ENCODE assay signal across 8 cellular contexts in the genomic region with DNA sequence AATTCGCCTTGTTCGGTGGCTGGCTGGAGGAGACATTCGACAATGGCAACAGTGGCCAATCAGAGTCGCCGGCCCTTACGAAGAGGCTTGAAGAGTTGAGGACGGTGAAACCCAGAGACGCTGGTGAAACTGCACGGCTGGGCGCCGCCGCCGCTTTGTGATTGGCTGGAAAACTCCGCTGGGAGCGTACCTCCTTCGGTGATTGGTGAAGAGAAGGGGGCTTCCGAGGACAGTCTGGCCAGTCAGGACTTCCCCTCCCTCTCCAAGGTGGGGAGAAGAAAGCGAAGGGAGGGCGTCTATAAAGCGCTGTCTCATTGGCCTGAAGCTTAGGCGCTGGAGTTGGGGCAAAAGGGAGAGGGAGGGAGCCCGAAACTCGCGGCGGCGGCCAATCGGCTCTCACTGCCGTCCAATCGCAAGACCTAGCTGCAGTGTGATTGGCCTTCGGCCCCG. TPM values are rescaled to one million over a fixed set of nuclear protein-coding genes. Genes with fewer than 3 reads are reported as not detected.
DNase-seq lines count a peak whose midpoint lies in the region; ATAC-seq and TF ChIP-seq lines count a peak whose summit lies in the region.

No MANE protein-coding gene starts in this region.

- H3K27me3 Mint-ChIP-seq in CD4-positive, alpha-beta T cell: no peaks in the 10 kb centered on the region
- H3K27me3 Mint-ChIP-seq in WTC11 (ENCODE audit: low read depth): no peaks in the 10 kb centered on the region

- H3K4me3 Mint-ChIP-seq in CD4-positive, alpha-beta T cell: no peak overlapping the region
- no peak overlapping the region for H3K4me3 Mint-ChIP-seq in WTC11

- H3K27me3 ChIP-seq in CD4-positive, alpha-beta T cell (ENCODE audit: control insufficient read depth, insufficient read depth, low read length): no peaks in the 10 kb centered on the region

- H3K27ac ChIP-seq in CD4-positive, alpha-beta T cell (ENCODE audit: low read depth, low read length): peak overlapping the region; percentile 100

- intact Hi-C loops in CD4-positive, alpha-beta T cell (cut with DNase I, micrococcal nuclease): loop anchor here (2.0 to 10.0 kb wide), 13 partner anchors 42 to 770 kb away; a partner anchor contains a TSS

- H3K9me3 ChIP-seq in CD4-positive, alpha-beta T cell (ENCODE audit: control insufficient read depth, low read length): no peaks in the 10 kb centered on the region

- no peak for TF ChIP-seq CTCF in CD4-positive, alpha-beta T cell (IDR thresholded peaks at IDR 0.05)
- no peak for TF ChIP-seq CTCF in WTC11 (IDR thresholded peaks at IDR 0.05)

- H3K9me3 Mint-ChIP-seq in CD4-positive, alpha-beta T cell: no peaks in the 10 kb centered on the region
- no peaks in the 10 kb centered on the region for H3K9me3 Mint-ChIP-seq in WTC11

- POLR2A ChIA-PET in CD4-positive, alpha-beta T cell (lab: Charles Lee): interaction anchor here (0.6 to 3.8 kb wide), 35 partner anchors 11 to 1740 kb away, joined by 3 to 62 read pairs (median 5); a partner anchor contains a TSS
- POLR2A ChIA-PET in WTC11 (lab: Charles Lee): interaction anchor here (0.8 to 2.1 kb wide), 19 partner anchors 9 to 596 kb away, joined by 3 to 16 read pairs (median 5); a partner anchor contains a TSS

- CTCF ChIA-PET in CD4-positive, alpha-beta T cell (lab: Charles Lee): interaction anchor here (1.1 to 1.4 kb wide), 2 partner anchors 52 to 464 kb away, joined by 4 to 5 read pairs; no protein-coding TSS in a partner anchor
- CTCF ChIA-PET in WTC11 (lab: Charles Lee): interaction anchor here (0.6 to 2.3 kb wide), 6 partner anchors 52 to 297 kb away, joined by 3 to 17 read pairs (median 5); no protein-coding TSS in a partner anchor

- peak in 2 of 10 experiments; percentile 98 to 99 for DNase-seq in CD4-positive, alpha-beta T cell
- DNase-seq in NCI-H2196 treated with DMSO at 0.1 percent for 48 hours (lab: John Stamatoyannopoulos, UW; ENCODE audit: unreplicated experiment) (peak; percentile 100), WTC11 (ENCODE audit: low spot score) (peak; percentile 99), epidermal melanocyte (ENCODE audit: insufficient read length, low spot score) (peak; percentile 84), mesenteric fat pad (ENCODE audit: low spot score) (peak; percentile 98)
- peak in 5 of 6 experiments; percentile 97 to 100 (median 99) for DNase-seq in stimulated activated naive CD4-positive, alpha-beta T cell (lab: John Stamatoyannopoulos, UW)

- H3K36me3 Mint-ChIP-seq in CD4-positive, alpha-beta T cell (ENCODE audit: low read depth): peaks cover 23% of the 10 kb centered on the region
- peaks cover 15% of the 10 kb centered on the region for H3K36me3 Mint-ChIP-seq in WTC11

- ATAC-seq in CD4-positive, alpha-beta T cell (ENCODE audit: poor library complexity): peak; percentile 63
- ATAC-seq in GM19043 (IDR thresholded peaks at IDR 0.05; ENCODE audit: low read depth, unreplicated experiment): peak; percentile 62
- peak; percentile 70 for ATAC-seq in HG03196 (IDR thresholded peaks at IDR 0.05; ENCODE audit: unreplicated experiment)
- peak; percentile 83 for ATAC-seq in WTC11

- no peak overlapping the region for H3K27ac Mint-ChIP-seq in CD4-positive, alpha-beta T cell
- peak overlapping the region; percentile 100 for H3K27ac Mint-ChIP-seq in WTC11

- peaks cover 22% of the 10 kb centered on the region for H3K4me1 Mint-ChIP-seq in CD4-positive, alpha-beta T cell (ENCODE audit: low read depth)
- peaks cover 15% of the 10 kb centered on the region for H3K4me1 Mint-ChIP-seq in WTC11

TF ChIP-seq in WTC11, 78 proteins besides CTCF, POLR2A, EP300 and RAD21:
- TF ChIP-seq, protein P1, sequence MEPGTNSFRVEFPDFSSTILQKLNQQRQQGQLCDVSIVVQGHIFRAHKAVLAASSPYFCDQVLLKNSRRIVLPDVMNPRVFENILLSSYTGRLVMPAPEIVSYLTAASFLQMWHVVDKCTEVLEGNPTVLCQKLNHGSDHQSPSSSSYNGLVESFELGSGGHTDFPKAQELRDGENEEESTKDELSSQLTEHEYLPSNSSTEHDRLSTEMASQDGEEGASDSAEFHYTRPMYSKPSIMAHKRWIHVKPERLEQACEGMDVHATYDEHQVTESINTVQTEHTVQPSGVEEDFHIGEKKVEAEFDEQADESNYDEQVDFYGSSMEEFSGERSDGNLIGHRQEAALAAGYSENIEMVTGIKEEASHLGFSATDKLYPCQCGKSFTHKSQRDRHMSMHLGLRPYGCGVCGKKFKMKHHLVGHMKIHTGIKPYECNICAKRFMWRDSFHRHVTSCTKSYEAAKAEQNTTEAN (CRISPR knock-in tag; IDR thresholded peaks at IDR 0.05): no peak
- no peak for TF ChIP-seq NR1H2 (CRISPR knock-in tag; IDR thresholded peaks at IDR 0.05)
- TF ChIP-seq NFYB (CRISPR knock-in tag; conservative IDR thresholded peaks at IDR 0.05; ENCODE audit: low read depth): peak; percentile 90
- TF ChIP-seq ZBTB21 (CRISPR knock-in tag; IDR thresholded peaks at IDR 0.05; ENCODE audit: borderline replicate concordance): no peak
- TF ChIP-seq FOXP1 (CRISPR knock-in tag; IDR thresholded peaks at IDR 0.05; ENCODE audit: borderline replicate concordance): no peak
- TF ChIP-seq, protein P2, sequence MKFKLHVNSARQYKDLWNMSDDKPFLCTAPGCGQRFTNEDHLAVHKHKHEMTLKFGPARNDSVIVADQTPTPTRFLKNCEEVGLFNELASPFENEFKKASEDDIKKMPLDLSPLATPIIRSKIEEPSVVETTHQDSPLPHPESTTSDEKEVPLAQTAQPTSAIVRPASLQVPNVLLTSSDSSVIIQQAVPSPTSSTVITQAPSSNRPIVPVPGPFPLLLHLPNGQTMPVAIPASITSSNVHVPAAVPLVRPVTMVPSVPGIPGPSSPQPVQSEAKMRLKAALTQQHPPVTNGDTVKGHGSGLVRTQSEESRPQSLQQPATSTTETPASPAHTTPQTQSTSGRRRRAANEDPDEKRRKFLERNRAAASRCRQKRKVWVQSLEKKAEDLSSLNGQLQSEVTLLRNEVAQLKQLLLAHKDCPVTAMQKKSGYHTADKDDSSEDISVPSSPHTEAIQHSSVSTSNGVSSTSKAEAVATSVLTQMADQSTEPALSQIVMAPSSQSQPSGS (CRISPR knock-in tag; IDR thresholded peaks at IDR 0.05; ENCODE audit: borderline replicate concordance, low read depth): no peak
TF ChIP-seq in WTC11: peak in this region for 1.

RNA-seq across cellular contexts. Expression of a gene that starts 0.6 kb away (rescaled TPM):
- 10 to 100 TPM; 27.9 to 29.1 TPM for total RNA-seq in CD4-positive, alpha-beta T cell
- total RNA-seq in WTC11 (2021) (45.9 to 48.9 TPM (median 46.8 TPM) in 3 replicates), mesenteric fat pad (34.6 TPM)
